ENCODE assay signal across 34 cellular contexts in the genomic region with DNA sequence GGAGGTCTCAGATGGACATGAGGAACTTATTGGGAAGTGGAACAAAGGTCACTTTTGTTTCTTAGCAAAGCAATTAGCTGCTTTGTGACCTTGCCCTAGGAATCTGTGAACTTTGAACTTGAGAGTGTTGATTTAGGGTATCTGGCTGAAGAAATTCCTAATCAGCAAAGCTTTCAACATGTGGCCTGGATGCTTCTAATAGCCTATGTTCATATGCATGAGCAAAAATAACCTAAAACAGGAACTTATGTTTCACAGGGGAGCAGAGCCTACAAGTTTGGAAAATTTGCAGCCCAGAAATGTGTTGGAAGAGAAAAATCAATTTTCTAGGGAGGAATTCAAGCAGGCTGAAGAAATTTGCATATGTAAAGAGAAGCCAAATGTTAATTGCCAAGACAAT.
"Had no signal": no experiment of that assay in that cellular context is flagged by ENCODE, and none has a peak within 500 bp of the region (broad histone marks: within the 10 kb centered on the region; RNA-seq: fewer than 3 reads in every experiment).

No MANE protein-coding gene starts in this region.

- DNase-seq: Karpas-422, Kasumi-1, MG63, MM.1S, MV-4-11, NCI-H1048, NCI-H1092, NCI-H1092 treated with DMSO at 0.1 percent for 48 hours, NCI-H1105, NCI-H1105 treated with DMSO at 0.1 percent for 48 hours, NCI-H1417, NCI-H1417 treated with DMSO at 0.1 percent for 48 hours, NCI-H1436, NCI-H1436 treated with DMSO at 0.1 percent for 48 hours, NCI-H146, NCI-H1694, NCI-H1694 treated with DMSO at 0.1 percent for 48 hours, NCI-H187, NCI-H187 treated with DMSO at 0.1 percent for 48 hours, NCI-H1930, NCI-H2029, NCI-H2029 treated with DMSO at 0.1 percent for 48 hours, NCI-H2081, NCI-H2081 treated with DMSO at 0.1 percent for 48 hours, NCI-H2107, NCI-H2171, NCI-H2171 treated with DMSO at 0.1 percent for 48 hours, NCI-H2227 treated with DMSO at 0.1 percent for 48 hours, NCI-H226, NCI-H345, NCI-H446, NCI-H446 treated with DMSO at 0.1 percent for 48 hours, NCI-H510A, NCI-H510A treated with DMSO at 0.1 percent for 48 hours had no signal

- H3K9me3 ChIP-seq: MG63 had no signal

- H3K27me3 ChIP-seq: MG63 had no signal

- H3K4me3 ChIP-seq: MG63 had no signal

- H3K36me3 ChIP-seq: MG63 had no signal
